18 cellular contexts compared by ENCODE assay signal in the genomic region with DNA sequence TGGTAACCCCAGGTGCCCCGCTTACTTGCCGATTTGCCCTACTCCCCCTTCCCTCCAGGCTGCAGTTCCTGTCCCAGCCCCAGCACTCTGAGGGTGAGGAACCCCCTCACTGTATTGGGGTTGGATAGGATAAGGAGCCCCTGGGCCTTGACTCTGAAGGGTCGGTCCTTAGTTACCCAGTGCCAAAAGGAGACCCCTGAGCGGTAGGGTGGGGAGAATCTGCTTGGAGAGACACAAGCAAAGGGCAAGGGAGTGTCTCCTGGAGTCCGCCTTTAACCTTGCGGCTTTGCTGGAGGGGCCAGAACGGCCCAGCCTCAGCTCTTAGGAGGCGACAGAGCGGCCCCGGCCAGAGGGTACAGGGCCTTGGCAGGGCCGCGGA. TPM values are rescaled to one million over a fixed set of nuclear protein-coding genes. Genes with fewer than 3 reads are reported as not detected.
A peak's percentile ranks its signal among the peaks of the same experiment; 100 is the strongest.
DNase-seq lines count a peak whose midpoint lies in the region; ATAC-seq, FAIRE-seq and TF ChIP-seq lines count a peak whose summit lies in the region.
"Had no signal": no experiment of that assay in that cellular context is flagged by ENCODE, and none has a peak within 500 bp of the region (broad histone marks: within the 10 kb centered on the region; RNA-seq: fewer than 3 reads in every experiment).

No MANE protein-coding gene starts in this region.

- peaks cover 0 to 28% of the 10 kb centered on the region in 2 experiments; a peak in 3 of 5 replicates for H3K4me1 ChIP-seq in K562 (replicated peaks in 1 of 2; ENCODE audit: control insufficient read depth in 2 of 2, insufficient read depth in 2 of 2, low read length in 2 of 2)
- H3K4me1 ChIP-seq: Caco-2 had no signal

- no peaks in the 10 kb centered on the region; the same call in 1 of the 2 replicates for H4K20me1 ChIP-seq in K562 (replicated peaks; ENCODE audit: control insufficient read depth, insufficient read depth, low read length)

- H3K4me2 ChIP-seq in K562 (ENCODE audit: insufficient read depth, low read length), result no peak overlapping the region

- H3K27me3 ChIP-seq in H7 (ENCODE audit: control insufficient read depth, insufficient read depth, low read length) (no peaks in the 10 kb centered on the region), K562 (ENCODE audit: control insufficient read depth in 2 of 2, insufficient read depth in 2 of 2, low read length in 2 of 2) (peaks cover 69 to 93% of the 10 kb centered on the region in 2 experiments)

- TF ChIP-seq CTCF in K562 (IDR thresholded peaks at IDR 0.05 in 2 of 3, conservative IDR thresholded peaks at IDR 0.05 in 1 of 3; ENCODE audit: insufficient read depth in 2 of 3, low read depth in 1 of 3, low read length in 3 of 3), result no peak

- intact Hi-C loops in K562 (cut with micrococcal nuclease), result loop anchor here (10.0 kb wide), 1 partner anchor 78 kb away; the partner anchor contains the start of gene GAA

- in situ Hi-C loops in K562 (cut with MboI), result no loop called here

- H3K27ac ChIP-seq in K562 (ENCODE audit: extremely low read depth, low read depth, low read length) (no peak overlapping the region), caudate nucleus (ENCODE audit: low read depth, low read length) (no peak overlapping the region)
- H3K27ac ChIP-seq: GM23248 had no signal

- WGBS in K562 (ENCODE audit: insufficient coverage, low coverage, missing lambda C conversion rate), result 18% methylated on average over 9 of the region's 12 CpGs

- no peak for TF ChIP-seq RAD21 in K562 (CRISPR knock-in tag; conservative IDR thresholded peaks at IDR 0.05 in 1 of 2, IDR thresholded peaks at IDR 0.05 in 1 of 2)

- no TSS peak for BruUV-seq in K562 (replicated peaks; lab: Mats Ljungman, UMichigan)

- no peak overlapping the region for H3K9ac ChIP-seq in K562 (ENCODE audit: insufficient read depth in 1 of 2, low read depth in 2 of 2, low read length in 2 of 2)
- H3K9ac ChIP-seq: GM23248 had no signal

- no peaks in the 10 kb centered on the region for H3K79me2 ChIP-seq in K562 (ENCODE audit: control insufficient read depth, insufficient read depth, low read length)

- TF ChIP-seq EP300 in K562 (IDR thresholded peaks at IDR 0.05; ENCODE audit: low read length), result no peak

- no peak overlapping the region for H3K4me3 ChIP-seq in H7 (ENCODE audit: insufficient read depth, low read depth, low read length)
- H3K4me3 ChIP-seq in K562, result no peak overlapping the region
- H3K4me3 ChIP-seq: GM23248 had no signal

- peak; percentile 24; the same call in 2 of the 3 replicates for ATAC-seq in K562
- no peak for ATAC-seq in left lobe of liver
- ATAC-seq: CD8-positive, alpha-beta T cell had no signal

- no peak for TF ChIP-seq POLR2A in K562 (conservative IDR thresholded peaks at IDR 0.05)

- no peaks in the 10 kb centered on the region; the same call in 1 of the 2 replicates for H3K9me3 ChIP-seq in K562 (replicated peaks; ENCODE audit: control insufficient read depth, insufficient read depth, low read depth, low read length)
- H3K9me3 ChIP-seq: Caco-2 had no signal

- FAIRE-seq in K562 (lab: Jason Lieb, UNC), result no peak
- FAIRE-seq: G401.6, GM12892, H54 had no signal

- CTCF ChIA-PET in K562 (lab: Yijun Ruan, JAX; ENCODE audit: low intra/inter-chr PET ratio), result no interaction called here

- no peak overlapping the region for H2AFZ ChIP-seq in K562 (ENCODE audit: low read depth, low read length)
- H2AFZ ChIP-seq: GM23248 had no signal

- POLR2A ChIA-PET in K562 (lab: Yijun Ruan, JAX), result interaction anchor here (0.6 to 1.2 kb wide), 2 partner anchors 11 to 14 kb away, joined by 3 to 4 read pairs; no protein-coding TSS in a partner anchor

- no peaks in the 10 kb centered on the region for H3K9me1 ChIP-seq in K562 (ENCODE audit: control insufficient read depth, insufficient read depth, low read length)

- DNase-seq in H7, result peak; percentile 50
- DNase-seq in K562 (ENCODE audit: extremely low read depth in 1 of 4, low spot score in 3 of 4), result no peak
- peak; percentile 6 for DNase-seq in iPS-NIHi11 (ENCODE audit: low spot score)
- DNase-seq in left lobe of liver (ENCODE audit: low spot score), result no peak
- DNase-seq in NCI-H2029 treated with DMSO at 0.1 percent for 48 hours (lab: John Stamatoyannopoulos, UW), result no peak
- no peak for DNase-seq in caudate nucleus (lab: John Stamatoyannopoulos, UW)
- DNase-seq: C1 segment of cervical spinal cord; Caco-2; CD4-positive, CD25-positive, alpha-beta regulatory T cell; CD8-positive, alpha-beta T cell; DMS153; DND-41; GM23248; HCEC 1CT had no signal

- H3K36me3 ChIP-seq in H7 (replicated peaks; ENCODE audit: control insufficient read depth, insufficient read depth, low read length) (no peaks in the 10 kb centered on the region), K562 (ENCODE audit: control insufficient read depth, insufficient read depth, low read length) (no peaks in the 10 kb centered on the region)

RNA-seq across cellular contexts. Expression of gene CARD14, which starts 13.0 kb away (rescaled TPM):
- total RNA-seq in H7 (2014; rRNA removed; shearing (Covaris generic)), result 0.11 and 0.55 TPM in 2 replicates
- total RNA-seq in K562 (2011; cell fraction: chromatin; rRNA removed; ENCODE audit: low replicate concordance), result not detected in 2 replicates
- not detected in 2 replicates for total RNA-seq in K562 (2011; cell fraction: nucleolus; rRNA removed)
- total RNA-seq in K562 (2011; cell fraction: nucleoplasm; rRNA removed), result not detected in 2 replicates
- total RNA-seq in K562 (2014; rRNA removed), result not detected in 2 replicates
- total RNA-seq in K562 (2014; rRNA removed; fragmentation: Illumina TruSeq; extraction: Trizol), result not detected in 2 replicates
- total RNA-seq in K562 (2015; rRNA removed; fragmentation: Illumina TruSeq; extraction: Trizol), result not detected in 2 replicates
- total RNA-seq in K562 (2021), result not detected in 2 replicates
- not detected in 2 replicates for polyA plus RNA-seq in K562 (2011; rRNA removed)
- polyA plus RNA-seq in K562 (2011; cell fraction: cytosol; rRNA removed), result not detected in 2 replicates
- polyA plus RNA-seq in K562 (2011; cell fraction: nucleus; rRNA removed), result not detected in 2 replicates
- polyA plus RNA-seq in K562 (2012), result 0.05 and 0.24 TPM in 2 replicates
- polyA plus RNA-seq in K562 (2014; fragmentation: Illumina TruSeq; extraction: Trizol), result not detected in 2 replicates
- polyA plus RNA-seq in K562 (2014; fragmentation: Nextera tagmentation; extraction: Ambion mirVana), result not detected
- polyA plus RNA-seq in K562 (2014; rRNA removed), result not detected in 2 replicates
- polyA minus RNA-seq in K562 (2011; rRNA and poly(A)+ RNA removed), result not detected in 2 replicates
- 3.2 TPM in 1 of 2 replicates, not detected in the other for polyA minus RNA-seq in K562 (2011; cell fraction: cytosol; rRNA and poly(A)+ RNA removed)
- polyA minus RNA-seq in K562 (2011; cell fraction: nucleus; rRNA and poly(A)+ RNA removed), result not detected in 2 replicates
- total RNA-seq in left lobe of liver, result 0.23 TPM
- total RNA-seq: CD4-positive, CD25-positive, alpha-beta regulatory T cell; CD8-positive, alpha-beta T cell; GM23248 had no signal
- polyA plus RNA-seq: BJ had no signal

RNA-seq across cellular contexts. Expression of gene EIF4A3, which starts 35.9 kb away (rescaled TPM):
- 126 and 138 TPM in 2 replicates for total RNA-seq in H7 (2014; rRNA removed; shearing (Covaris generic))
- 97.7 and 109 TPM in 2 replicates for total RNA-seq in K562 (2011; cell fraction: chromatin; rRNA removed; ENCODE audit: low replicate concordance)
- 60.3 and 71.7 TPM in 2 replicates for total RNA-seq in K562 (2011; cell fraction: nucleolus; rRNA removed)
- 81.0 and 81.6 TPM in 2 replicates for total RNA-seq in K562 (2011; cell fraction: nucleoplasm; rRNA removed)
- 121 and 124 TPM in 2 replicates for total RNA-seq in K562 (2014; rRNA removed)
- total RNA-seq in K562 (2014; rRNA removed; fragmentation: Illumina TruSeq; extraction: Trizol), result 147 and 157 TPM in 2 replicates
- total RNA-seq in K562 (2015; rRNA removed; fragmentation: Illumina TruSeq; extraction: Trizol), result 126 and 130 TPM in 2 replicates
- 133 and 139 TPM in 2 replicates for total RNA-seq in K562 (2021)
- 128 and 171 TPM in 2 replicates for polyA plus RNA-seq in K562 (2011; rRNA removed)
- polyA plus RNA-seq in K562 (2011; cell fraction: cytosol; rRNA removed), result 101 and 105 TPM in 2 replicates
- 68.0 and 84.5 TPM in 2 replicates for polyA plus RNA-seq in K562 (2011; cell fraction: nucleus; rRNA removed)
- polyA plus RNA-seq in K562 (2012), result 86.7 and 168 TPM in 2 replicates
- polyA plus RNA-seq in K562 (2014; fragmentation: Illumina TruSeq; extraction: Trizol), result 127 and 131 TPM in 2 replicates
- 10 to 100 TPM; 62.7 to 67.0 TPM for polyA plus RNA-seq in K562 (2014; fragmentation: Nextera tagmentation; extraction: Ambion mirVana)
- polyA plus RNA-seq in K562 (2014; rRNA removed), result 103 and 134 TPM in 2 replicates
- polyA minus RNA-seq in K562 (2011; rRNA and poly(A)+ RNA removed), result 114 and 154 TPM in 2 replicates
- polyA minus RNA-seq in K562 (2011; cell fraction: cytosol; rRNA and poly(A)+ RNA removed), result 63.1 and 74.0 TPM in 2 replicates
- 27.3 and 35.1 TPM in 2 replicates for polyA minus RNA-seq in K562 (2011; cell fraction: nucleus; rRNA and poly(A)+ RNA removed)
- total RNA-seq in left lobe of liver, result 21.8 TPM

RNA-seq across cellular contexts. Expression of gene SGSH, which starts 37.3 kb away (rescaled TPM):
- 10.2 and 12.5 TPM in 2 replicates for total RNA-seq in H7 (2014; rRNA removed; shearing (Covaris generic))
- 47.4 and 72.7 TPM in 2 replicates for total RNA-seq in K562 (2011; cell fraction: chromatin; rRNA removed; ENCODE audit: low replicate concordance)
- 43.5 and 52.4 TPM in 2 replicates for total RNA-seq in K562 (2011; cell fraction: nucleolus; rRNA removed)
- total RNA-seq in K562 (2011; cell fraction: nucleoplasm; rRNA removed), result 40.5 and 41.1 TPM in 2 replicates
- total RNA-seq in K562 (2014; rRNA removed) (5.1 and 7.3 TPM in 2 replicates), K562 (2014; rRNA removed; fragmentation: Illumina TruSeq; extraction: Trizol) (2.5 and 2.6 TPM in 2 replicates), K562 (2015; rRNA removed; fragmentation: Illumina TruSeq; extraction: Trizol) (4.6 and 4.9 TPM in 2 replicates), K562 (2021) (11.8 and 15.7 TPM in 2 replicates), left lobe of liver (25.6 TPM)
- polyA plus RNA-seq in K562 (2011; rRNA removed) (2.5 and 4.8 TPM in 2 replicates), K562 (2014; fragmentation: Illumina TruSeq; extraction: Trizol) (6.3 and 11.2 TPM in 2 replicates), K562 (2014; fragmentation: Nextera tagmentation; extraction: Ambion mirVana) (under 1 TPM; 0.25 to 0.31 TPM), K562 (2014; rRNA removed) (8.2 and 9.8 TPM in 2 replicates)
- polyA plus RNA-seq in K562 (2011; cell fraction: cytosol; rRNA removed), result 3.7 and 4.2 TPM in 2 replicates
- 19.2 and 29.1 TPM in 2 replicates for polyA plus RNA-seq in K562 (2011; cell fraction: nucleus; rRNA removed)
- polyA plus RNA-seq in K562 (2012), result 13.7 and 21.2 TPM in 2 replicates
- polyA minus RNA-seq in K562 (2011; rRNA and poly(A)+ RNA removed), result 2.6 TPM in 2 replicates
- polyA minus RNA-seq in K562 (2011; cell fraction: cytosol; rRNA and poly(A)+ RNA removed), result 4.5 and 6.9 TPM in 2 replicates
- polyA minus RNA-seq in K562 (2011; cell fraction: nucleus; rRNA and poly(A)+ RNA removed), result 3.4 and 6.3 TPM in 2 replicates

RNA-seq across cellular contexts. Expression of gene SLC26A11, which starts 37.4 kb away (rescaled TPM):
- total RNA-seq in H7 (2014; rRNA removed; shearing (Covaris generic)), result 19.4 and 20.6 TPM in 2 replicates
- 8.5 and 21.1 TPM in 2 replicates for total RNA-seq in K562 (2011; cell fraction: chromatin; rRNA removed; ENCODE audit: low replicate concordance)
- total RNA-seq in K562 (2011; cell fraction: nucleolus; rRNA removed), result 13.3 and 15.8 TPM in 2 replicates
- 6.9 and 13.1 TPM in 2 replicates for total RNA-seq in K562 (2011; cell fraction: nucleoplasm; rRNA removed)
- 1.5 and 3.4 TPM in 2 replicates for total RNA-seq in K562 (2014; rRNA removed)
- 0.38 and 0.91 TPM in 2 replicates for total RNA-seq in K562 (2014; rRNA removed; fragmentation: Illumina TruSeq; extraction: Trizol)
- 1.0 and 1.4 TPM in 2 replicates for total RNA-seq in K562 (2015; rRNA removed; fragmentation: Illumina TruSeq; extraction: Trizol)
- total RNA-seq in K562 (2021), result 3.1 and 4.0 TPM in 2 replicates
- 0.52 and 0.53 TPM in 2 replicates for polyA plus RNA-seq in K562 (2011; rRNA removed)
- 0.43 and 1.2 TPM in 2 replicates for polyA plus RNA-seq in K562 (2011; cell fraction: cytosol; rRNA removed)
- 4.1 and 8.1 TPM in 2 replicates for polyA plus RNA-seq in K562 (2011; cell fraction: nucleus; rRNA removed)
- polyA plus RNA-seq in K562 (2012), result 2.7 and 5.4 TPM in 2 replicates
- 1.4 and 1.9 TPM in 2 replicates for polyA plus RNA-seq in K562 (2014; fragmentation: Illumina TruSeq; extraction: Trizol)
- polyA plus RNA-seq in K562 (2014; fragmentation: Nextera tagmentation; extraction: Ambion mirVana), result under 1 TPM in 1 of 2 experiments, not detected in 1; 0.06 TPM
- 2.8 and 4.2 TPM in 2 replicates for polyA plus RNA-seq in K562 (2014; rRNA removed)
- polyA minus RNA-seq in K562 (2011; rRNA and poly(A)+ RNA removed), result 0.46 TPM in 1 of 2 replicates, not detected in the other
- polyA minus RNA-seq in K562 (2011; cell fraction: cytosol; rRNA and poly(A)+ RNA removed), result 0.57 and 1.9 TPM in 2 replicates
- 1.2 and 2.0 TPM in 2 replicates for polyA minus RNA-seq in K562 (2011; cell fraction: nucleus; rRNA and poly(A)+ RNA removed)
- total RNA-seq in left lobe of liver, result 6.7 TPM

Comparison
In these comparisons a context has a peak if more than half of its experiments do, and no peak if none do; other contexts are left out.
1. DNase-seq: peak in H7 (single experiment) and iPS-NIHi11 (single experiment); none in K562 (0 of 4), left lobe of liver (single experiment), NCI-H2029 treated with DMSO at 0.1 percent for 48 hours (single experiment) and caudate nucleus (0 of 61).